ENCODE assay signal across 22 cellular contexts in the genomic region with DNA sequence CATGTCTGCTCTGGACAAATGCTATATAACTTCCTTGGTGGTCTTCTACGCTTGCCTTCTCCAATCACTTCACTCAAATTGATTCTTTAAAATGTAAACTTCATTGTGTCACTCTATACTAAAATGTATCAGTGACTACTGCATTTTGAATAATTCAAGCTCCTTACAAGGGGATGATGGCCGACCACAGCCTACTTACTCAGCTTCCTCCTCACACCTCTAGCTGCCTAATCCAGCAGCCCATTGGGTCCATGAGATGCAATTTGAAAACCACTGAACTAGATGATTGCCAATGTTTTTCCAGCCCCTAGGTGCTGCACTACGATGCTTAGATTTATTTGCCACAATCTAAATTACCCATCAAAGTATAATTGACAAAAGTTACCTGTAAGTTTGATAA.
"Had no signal": no experiment of that assay in that cellular context is flagged by ENCODE, and none has a peak within 500 bp of the region (broad histone marks: within the 10 kb centered on the region; RNA-seq: fewer than 3 reads in every experiment).

No MANE protein-coding gene starts in this region.

- ATAC-seq: esophagus mucosa, gastrocnemius medialis, heart right ventricle, left cardiac atrium, left lung, left ventricle myocardium superior, lower lobe of right lung, mucosa of descending colon had no signal

- H3K36me3 Mint-ChIP-seq: mesothelial cell of epicardium had no signal

- H3K4me3 Mint-ChIP-seq: endodermal cell, mesothelial cell of epicardium had no signal

- H3K9me3 Mint-ChIP-seq: endodermal cell had no signal

- H3K27ac Mint-ChIP-seq: endodermal cell, mesothelial cell of epicardium had no signal

- DNase-seq: dermis blood vessel endothelial cell; dorsolateral prefrontal cortex; effector CD4-positive, alpha-beta T cell; effector memory CD4-positive, alpha-beta T cell; endodermal cell; erythroblast; esophagus squamous epithelium; foreskin fibroblast; foreskin melanocyte; gastrocnemius medialis; glutamatergic neuron; head of caudate nucleus; heart right ventricle; hippocampal formation; left cardiac atrium; left lung; left ventricle myocardium superior; lower lobe of right lung; mesenchymal stem cell; mucosa of descending colon had no signal
